ENCODE assay signal across 15 cellular contexts in genomic region chr10:27256790-27257189, GRCh38. TPM values are rescaled to one million over a fixed set of nuclear protein-coding genes. Genes with fewer than 3 reads are reported as not detected.
DNase-seq lines count a peak whose midpoint lies in the region; ATAC-seq and TF ChIP-seq lines count a peak whose summit lies in the region.
"Had no signal": no experiment of that assay in that cellular context is flagged by ENCODE, and none has a peak within 500 bp of the region (broad histone marks: within the 10 kb centered on the region; RNA-seq: fewer than 3 reads in every experiment).

No MANE protein-coding gene starts in this region.

- no peak for TF ChIP-seq CTCF in A673 (conservative IDR thresholded peaks at IDR 0.05; ENCODE audit: low read depth, low read length)
- no peak for TF ChIP-seq CTCF in sigmoid colon (IDR thresholded peaks at IDR 0.05)

- CTCF ChIA-PET in A673 (lab: Charles Lee), result no interaction called here
- CTCF ChIA-PET in activated CD4-positive, alpha-beta memory T cell treated with anti-CD3 and anti-CD28 coated beads for 36 hours (lab: Charles Lee), result interaction anchor here (0.9 kb wide), 1 partner anchor 33 kb away, joined by 5 read pairs; no protein-coding TSS in a partner anchor
- CTCF ChIA-PET in naive thymus-derived CD4-positive, alpha-beta T cell (lab: Charles Lee), result no interaction called here

- no peak for ATAC-seq in naive thymus-derived CD4-positive, alpha-beta T cell
- no peak for ATAC-seq in HG02642 (IDR thresholded peaks at IDR 0.05; ENCODE audit: poor library complexity, unreplicated experiment)
- ATAC-seq in GM21423 (IDR thresholded peaks at IDR 0.05; ENCODE audit: unreplicated experiment), result no peak
- ATAC-seq: Panc1 had no signal

- no peak for TF ChIP-seq POLR2A in sigmoid colon (IDR thresholded peaks at IDR 0.05)

- H3K36me3 Mint-ChIP-seq in T-helper 2 cell treated with Interferon-gamma antibody and Interleukin-4, amounts not matched to agents 5 μg/mL and 100 μg/mL, for 36 hours (ENCODE audit: low read depth), result peaks cover 15% of the 10 kb centered on the region
- H3K36me3 Mint-ChIP-seq in activated CD4-positive, alpha-beta memory T cell treated with anti-CD3 and anti-CD28 coated beads for 36 hours, result no peaks in the 10 kb centered on the region
- H3K36me3 Mint-ChIP-seq in naive thymus-derived CD4-positive, alpha-beta T cell, result peaks cover 0 to 11% (median 4%) of the 10 kb centered on the region in 5 donors

- H3K4me1 Mint-ChIP-seq in T-helper 2 cell treated with Interferon-gamma antibody and Interleukin-4, amounts not matched to agents 5 μg/mL and 100 μg/mL, for 36 hours (ENCODE audit: low read depth), result peaks cover 32% of the 10 kb centered on the region
- peaks cover 30% of the 10 kb centered on the region for H3K4me1 Mint-ChIP-seq in activated CD4-positive, alpha-beta memory T cell treated with anti-CD3 and anti-CD28 coated beads for 36 hours (ENCODE audit: low read depth)
- peaks cover 20 to 36% (median 33%) of the 10 kb centered on the region in 7 donors for H3K4me1 Mint-ChIP-seq in naive thymus-derived CD4-positive, alpha-beta T cell

- H3K4me1 ChIP-seq in A673 (ENCODE audit: insufficient read depth, low read length, poor library complexity, severe bottlenecking), result no peaks in the 10 kb centered on the region
- peaks cover 11 to 20% of the 10 kb centered on the region in 2 donors for H3K4me1 ChIP-seq in naive thymus-derived CD4-positive, alpha-beta T cell (ENCODE audit: control insufficient read depth in 2 of 2, insufficient read depth in 2 of 2, low read length in 2 of 2)
- peaks cover 0 to 13% (median 11%) of the 10 kb centered on the region in 4 donors for H3K4me1 ChIP-seq in sigmoid colon
- H3K4me1 ChIP-seq: BLaER1 had no signal

- intact Hi-C loops in A673 (cut with micrococcal nuclease; ENCODE audit: unreplicated experiment), result no loop called here
- intact Hi-C loops in activated CD4-positive, alpha-beta memory T cell treated with anti-CD3 and anti-CD28 coated beads for 36 hours (cut with micrococcal nuclease), result loop anchor here (2.0 kb wide), 1 partner anchor 14 kb away; no protein-coding TSS in a partner anchor
- intact Hi-C loops in naive thymus-derived CD4-positive, alpha-beta T cell (cut with micrococcal nuclease), result loop anchor here (1.0 kb wide), 2 partner anchors 13 to 14 kb away; no protein-coding TSS in a partner anchor
- intact Hi-C loops in sigmoid colon (cut with DNase I), result no loop called here

- no peaks in the 10 kb centered on the region for H3K9me3 Mint-ChIP-seq in T-helper 2 cell treated with Interferon-gamma antibody and Interleukin-4, amounts not matched to agents 5 μg/mL and 100 μg/mL, for 36 hours
- H3K9me3 Mint-ChIP-seq in activated CD4-positive, alpha-beta memory T cell treated with anti-CD3 and anti-CD28 coated beads for 36 hours, result peaks cover 7% of the 10 kb centered on the region
- H3K9me3 Mint-ChIP-seq in naive thymus-derived CD4-positive, alpha-beta T cell, result peaks cover 0 to 10% (median 0%) of the 10 kb centered on the region in 11 donors

- no peak overlapping the region for H3K4me3 ChIP-seq in A673 (ENCODE audit: low read depth, low read length, poor library complexity, severe bottlenecking)
- peak overlapping the region; percentile 22 for H3K4me3 ChIP-seq in naive thymus-derived CD4-positive, alpha-beta T cell (ENCODE audit: low read length)
- H3K4me3 ChIP-seq in sigmoid colon, result no peak overlapping the region
- H3K4me3 ChIP-seq: BLaER1 had no signal

- no peak overlapping the region for H3K27ac Mint-ChIP-seq in T-helper 2 cell treated with Interferon-gamma antibody and Interleukin-4, amounts not matched to agents 5 μg/mL and 100 μg/mL, for 36 hours
- H3K27ac Mint-ChIP-seq in activated CD4-positive, alpha-beta memory T cell treated with anti-CD3 and anti-CD28 coated beads for 36 hours, result no peak overlapping the region
- H3K27ac Mint-ChIP-seq in naive thymus-derived CD4-positive, alpha-beta T cell, result peak overlapping the region in 5 of 9 donors; percentile 24 to 92 (median 78)

- peaks cover 41% of the 10 kb centered on the region for H3K27me3 ChIP-seq in A673 (replicated peaks; ENCODE audit: insufficient read depth, low read depth, low read length, poor library complexity)
- H3K27me3 ChIP-seq in naive thymus-derived CD4-positive, alpha-beta T cell (ENCODE audit: control insufficient read depth in 2 of 2, insufficient read depth in 2 of 2, low read length in 2 of 2), result peaks cover 4 to 17% of the 10 kb centered on the region in 2 donors
- peaks cover 9 to 52% (median 38%) of the 10 kb centered on the region in 3 donors for H3K27me3 ChIP-seq in sigmoid colon

- no peak overlapping the region for H3K27ac ChIP-seq in A673 (ENCODE audit: low read depth, low read length, poor library complexity, severe bottlenecking)
- no peak overlapping the region for H3K27ac ChIP-seq in naive thymus-derived CD4-positive, alpha-beta T cell (ENCODE audit: low read depth, low read length)
- H3K27ac ChIP-seq in sigmoid colon, result no peak overlapping the region
- H3K27ac ChIP-seq: BLaER1, KMS-11 had no signal

- peaks cover 53% of the 10 kb centered on the region for H3K27me3 Mint-ChIP-seq in T-helper 2 cell treated with Interferon-gamma antibody and Interleukin-4, amounts not matched to agents 5 μg/mL and 100 μg/mL, for 36 hours (ENCODE audit: low read depth)
- peaks cover 27% of the 10 kb centered on the region for H3K27me3 Mint-ChIP-seq in activated CD4-positive, alpha-beta memory T cell treated with anti-CD3 and anti-CD28 coated beads for 36 hours
- H3K27me3 Mint-ChIP-seq in naive thymus-derived CD4-positive, alpha-beta T cell, result peaks cover 22 to 45% (median 30%) of the 10 kb centered on the region in 5 donors

- 96 to 98% methylated on average over 13 of the region's 22 CpGs for WGBS in sigmoid colon, 2 donors

- no peaks in the 10 kb centered on the region for H3K36me3 ChIP-seq in A673 (ENCODE audit: insufficient read depth, low read length, poor library complexity, severe bottlenecking)
- H3K36me3 ChIP-seq in naive thymus-derived CD4-positive, alpha-beta T cell (ENCODE audit: control insufficient read depth in 2 of 3, insufficient read depth in 3 of 3, low read length in 3 of 3), result no peaks in the 10 kb centered on the region
- H3K36me3 ChIP-seq in sigmoid colon, result no peaks in the 10 kb centered on the region
- H3K36me3 ChIP-seq: BLaER1 had no signal

- POLR2A ChIA-PET in A673 (lab: Charles Lee; ENCODE audit: low non-redundant PET), result no interaction called here
- POLR2A ChIA-PET in activated CD4-positive, alpha-beta memory T cell treated with anti-CD3 and anti-CD28 coated beads for 36 hours (lab: Charles Lee), result interaction anchor here (1.2 to 1.6 kb wide), 2 partner anchors 14 to 247 kb away, joined by 3 to 9 read pairs; partner anchors contain the start of gene RAB18
- POLR2A ChIA-PET in naive thymus-derived CD4-positive, alpha-beta T cell (lab: Charles Lee), result interaction anchor here (0.6 to 10.9 kb wide), 6 partner anchors 11 to 810 kb away, joined by 3 to 83 read pairs (median 4); partner anchors contain the start of genes ACBD5 and MASTL

- no peak for TF ChIP-seq EP300 in sigmoid colon (IDR thresholded peaks at IDR 0.05)

- no peak for DNase-seq in T-helper 2 cell treated with Interferon-gamma antibody and Interleukin-4, amounts not matched to agents 5 μg/mL and 100 μg/mL, for 36 hours (ENCODE audit: low spot score)
- DNase-seq in T-helper 2 cell (no peak), A673 (ENCODE audit: low spot score) (peak; percentile 8), sigmoid colon (no peak)
- DNase-seq in activated CD4-positive, alpha-beta memory T cell treated with anti-CD3 and anti-CD28 coated beads for 36 hours, result no peak
- DNase-seq in naive thymus-derived CD4-positive, alpha-beta T cell, result no peak
- DNase-seq: NCI-H1048, NCI-H2107, NCI-H226, NCI-H524 treated with DMSO at 0.1 percent for 48 hours had no signal

- peak overlapping the region; percentile 93 for H3K4me3 Mint-ChIP-seq in T-helper 2 cell treated with Interferon-gamma antibody and Interleukin-4, amounts not matched to agents 5 μg/mL and 100 μg/mL, for 36 hours
- peak overlapping the region; percentile 12 for H3K4me3 Mint-ChIP-seq in activated CD4-positive, alpha-beta memory T cell treated with anti-CD3 and anti-CD28 coated beads for 36 hours
- peak overlapping the region in 4 of 10 donors; percentile 83 to 92 (median 86) for H3K4me3 Mint-ChIP-seq in naive thymus-derived CD4-positive, alpha-beta T cell

- BruUV-seq in A673 (replicated peaks; lab: Mats Ljungman, UMichigan), result no TSS peak

- no peaks in the 10 kb centered on the region for H3K9me3 ChIP-seq in A673 (ENCODE audit: low read depth, low read length, poor library complexity, severe bottlenecking)
- no peaks in the 10 kb centered on the region for H3K9me3 ChIP-seq in naive thymus-derived CD4-positive, alpha-beta T cell (ENCODE audit: control insufficient read depth in 2 of 3, low read length in 3 of 3)
- no peaks in the 10 kb centered on the region for H3K9me3 ChIP-seq in sigmoid colon

RNA-seq across cellular contexts. Expression of gene ACBD5, which starts 16.2 kb away (rescaled TPM):
- total RNA-seq in A673 (2021) (15.2 and 16.8 TPM in 2 replicates), sigmoid colon (10 to 100 TPM; 11.5 to 21.9 (median 17.2) TPM)
- 10 to 100 TPM; 14.6 to 15.1 TPM for total RNA-seq in activated CD4-positive, alpha-beta memory T cell treated with anti-CD3 and anti-CD28 coated beads for 36 hours
- total RNA-seq in naive thymus-derived CD4-positive, alpha-beta T cell, result 10 to 100 TPM; 15.0 to 22.2 (median 20.1) TPM
- polyA plus RNA-seq in naive thymus-derived CD4-positive, alpha-beta T cell, result 1 to 10 TPM; 6.9 to 7.5 TPM
- polyA plus RNA-seq in sigmoid colon, result 10 to 100 TPM; 16.2 to 36.8 (median 22.2) TPM

Comparison
In these comparisons a context has a peak if more than half of its experiments do, and no peak if none do; other contexts are left out.
1. H3K27ac Mint-ChIP-seq: peak in naive thymus-derived CD4-positive, alpha-beta T cell (5 of 9); none in T-helper 2 cell treated with Interferon-gamma antibody and Interleukin-4, amounts not matched to agents 5 μg/mL and 100 μg/mL, for 36 hours (single experiment) and activated CD4-positive, alpha-beta memory T cell treated with anti-CD3 and anti-CD28 coated beads for 36 hours (single experiment).
2. intact Hi-C loops: an anchor here in activated CD4-positive, alpha-beta memory T cell treated with anti-CD3 and anti-CD28 coated beads for 36 hours (2.0 kb wide) and naive thymus-derived CD4-positive, alpha-beta T cell (1.0 kb wide); none called in A673 and sigmoid colon.